26 cellular contexts compared by ENCODE assay signal in genomic region chr18:48846423-48846932, GRCh38.
"Had no signal": no experiment of that assay in that cellular context is flagged by ENCODE, and none has a peak within 500 bp of the region (broad histone marks: within the 10 kb centered on the region; RNA-seq: fewer than 3 reads in every experiment).

No MANE protein-coding gene starts in this region.

- H3K27me3 ChIP-seq: left lung, pancreas, sigmoid colon, spleen, tibial nerve, uterus had no signal

- DNase-seq: hypothalamus; immature natural killer cell; left colon; left lung; mammary epithelial cell; mesenchymal stem cell; naive B cell; natural killer cell; nucleus accumbens; retina; sigmoid colon; small intestine; spleen; stimulated activated CD4-positive, alpha-beta T cell treated with anti-CD3 and anti-CD28 coated beads, Interleukin-4, amount 100 ng/mL, for 24 hours; stimulated activated naive CD4-positive, alpha-beta T cell treated with Interleukin-2 at 50 U/mL for 16 hours; stimulated activated naive CD8-positive, alpha-beta T cell treated with anti-CD3 and anti-CD28 coated beads, Interleukin-15, amount 100 ng/mL, for 72 hours; substantia nigra; uterus had no signal

- H3K4me3 ChIP-seq: left lung, lower lobe of right lung, pancreas, prostate gland, sigmoid colon, spleen, tibial nerve, uterus had no signal

- H3K9me3 ChIP-seq: left lung, lower lobe of right lung, pancreas, prostate gland, sigmoid colon, spleen, tibial nerve, uterus had no signal

- H3K36me3 ChIP-seq: left lung, lower lobe of right lung, pancreas, prostate gland, sigmoid colon, spleen, tibial nerve, uterus had no signal

- FAIRE-seq: islet of Langerhans, kidney, pancreas, small intestine had no signal

- H3K4me1 ChIP-seq: prostate gland had no signal

- H3K27ac ChIP-seq: left lung, lower lobe of right lung, pancreas, prostate gland, sigmoid colon, spleen, tibial nerve, uterus had no signal

- ATAC-seq: left colon; left lung; lower lobe of right lung; natural killer cell; pancreas; right cardiac atrium; stimulated activated memory B cell treated with anti-CD40 and anti-IgM and Interleukin-4, amounts not matched to agents 10 μg/mL and 1 μg/mL and 100 μg/mL, for 72 hours; stimulated activated naive CD8-positive, alpha-beta T cell treated with anti-CD3 and anti-CD28 coated beads, Interleukin-15, amount 100 ng/mL, for 72 hours had no signal
